8 cellular contexts compared by ENCODE assay signal in the genomic region with DNA sequence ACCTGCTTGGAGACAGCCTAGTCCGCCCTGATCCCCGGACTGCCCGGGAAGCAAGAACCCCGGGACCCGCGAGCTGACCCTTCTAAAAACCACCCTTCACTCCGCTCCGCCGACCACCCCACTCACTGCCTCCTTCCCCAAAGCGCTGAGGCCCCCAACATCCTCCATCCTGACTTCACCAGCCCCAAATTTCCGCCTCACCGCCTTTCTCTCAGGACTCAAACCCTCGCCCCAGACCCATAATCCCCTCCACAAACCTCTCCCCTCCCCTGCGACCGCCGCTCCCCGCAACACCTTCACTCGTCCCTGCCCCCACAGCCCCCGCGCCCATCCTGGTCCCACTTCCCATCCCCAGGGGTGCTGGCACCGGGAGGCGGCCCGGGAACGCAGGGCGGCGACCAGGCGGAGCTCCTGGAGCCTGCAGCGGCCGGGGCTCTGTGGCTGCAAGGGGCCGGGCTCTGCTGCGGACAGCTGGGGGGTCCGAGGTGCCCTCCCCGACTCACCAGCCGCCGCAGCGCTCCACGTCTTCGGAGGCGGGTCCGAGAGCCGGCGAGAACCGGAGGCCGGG. TPM values are rescaled to one million over a fixed set of nuclear protein-coding genes. Genes with fewer than 3 reads are reported as not detected.
DNase-seq lines count a peak whose midpoint lies in the region; ATAC-seq and TF ChIP-seq lines count a peak whose summit lies in the region.

No MANE protein-coding gene starts in this region.

- no peaks in the 10 kb centered on the region for H3K27me3 ChIP-seq in CD8-positive, alpha-beta memory T cell (ENCODE audit: insufficient read depth, low read length, poor library complexity, severe bottlenecking)
- H3K27me3 ChIP-seq in adrenal gland (no peaks in the 10 kb centered on the region), iPS-18a (ENCODE audit: control insufficient read depth, insufficient read depth, low read length) (no peaks in the 10 kb centered on the region)

- H3K9me3 ChIP-seq in CD8-positive, alpha-beta memory T cell (ENCODE audit: low read length): no peaks in the 10 kb centered on the region
- H3K9me3 ChIP-seq in adrenal gland (replicated peaks in 1 of 3): no peaks in the 10 kb centered on the region
- no peaks in the 10 kb centered on the region for H3K9me3 ChIP-seq in iPS-18a (ENCODE audit: control insufficient read depth, low read depth, low read length)

- TF ChIP-seq CTCF in adrenal gland (IDR thresholded peaks at IDR 0.05): peak in 1 of 6 experiments; percentile 8

- ATAC-seq in HG03159 (IDR thresholded peaks at IDR 0.05; ENCODE audit: unreplicated experiment): peak; percentile 2
- ATAC-seq in activated CD4-positive, CD25-positive, alpha-beta regulatory T cell treated with anti-CD3 and anti-CD28 coated beads, Interleukin-2, amount 50 U/mL, for 24 hours: no peak

- DNase-seq in CD8-positive, alpha-beta memory T cell: no peak
- DNase-seq in adrenal gland (peak in 5 of 7 donors; percentile 25 to 65 (median 44)), COR-L47 (lab: John Stamatoyannopoulos, UW) (no peak), cerebellum (ENCODE audit: low spot score) (no peak)

- intact Hi-C loops in adrenal gland (cut with DNase I): loop anchor here in 1 of 2 donors (10.0 kb wide), 1 partner anchor 73 kb away; a partner anchor contains a TSS

- H3K9ac ChIP-seq in iPS-18a (ENCODE audit: low read length): peak overlapping the region; percentile 72

- H3K9me3 Mint-ChIP-seq in CD8-positive, alpha-beta memory T cell: no peaks in the 10 kb centered on the region

- H3K4me1 ChIP-seq in CD8-positive, alpha-beta memory T cell (ENCODE audit: insufficient read depth, low read length): peaks cover 11% of the 10 kb centered on the region
- H3K4me1 ChIP-seq in adrenal gland (replicated peaks in 1 of 2): peaks cover 0 to 10% of the 10 kb centered on the region in 2 donors
- H3K4me1 ChIP-seq in iPS-18a (ENCODE audit: control insufficient read depth, low read depth, low read length): no peaks in the 10 kb centered on the region

- H3K4me1 Mint-ChIP-seq in CD8-positive, alpha-beta memory T cell: peaks cover 11 to 30% (median 23%) of the 10 kb centered on the region in 3 donors

- POLR2A ChIA-PET in CD8-positive, alpha-beta memory T cell (lab: Charles Lee): interaction anchor here (0.6 kb wide), 2 partner anchors 39 to 324 kb away, joined by 3 read pairs; no protein-coding TSS in a partner anchor

- CTCF ChIA-PET in CD8-positive, alpha-beta memory T cell (lab: Charles Lee): interaction anchor here (1.2 to 1.6 kb wide), 2 partner anchors 16 to 459 kb away, joined by 4 read pairs; no protein-coding TSS in a partner anchor

- peaks cover 0 to 4% (median 0%) of the 10 kb centered on the region in 3 donors for H3K36me3 Mint-ChIP-seq in CD8-positive, alpha-beta memory T cell

- peak overlapping the region; percentile 68 for H3K27ac ChIP-seq in CD8-positive, alpha-beta memory T cell (ENCODE audit: low read depth, low read length)
- H3K27ac ChIP-seq in adrenal gland (peak overlapping the region in 4 of 5 donors; percentile 16 to 81 (median 78)), iPS-18a (ENCODE audit: low read length) (no peak overlapping the region), skin epidermis (peak overlapping the region; percentile 45 to 89 (median 80))

- peak; percentile 47 to 55 for TF ChIP-seq POLR2A in adrenal gland (IDR thresholded peaks at IDR 0.05)

- WGBS in adrenal gland, 4 donors: 1 to 3% (median 1%) methylated on average over 21 to 44 of the region's 44 CpGs

- H3K27me3 Mint-ChIP-seq in CD8-positive, alpha-beta memory T cell: no peaks in the 10 kb centered on the region

- peak overlapping the region; percentile 83 to 96 (median 90) for H3K4me3 Mint-ChIP-seq in CD8-positive, alpha-beta memory T cell

- H3K4me3 ChIP-seq in CD8-positive, alpha-beta memory T cell (ENCODE audit: low read length): peak overlapping the region; percentile 71
- H3K4me3 ChIP-seq in adrenal gland (peak overlapping the region; percentile 83 to 99 (median 94)), iPS-18a (ENCODE audit: low read length) (peak overlapping the region; percentile 88), skin epidermis (peak overlapping the region; percentile 59 to 98 (median 88))

- H3K36me3 ChIP-seq in CD8-positive, alpha-beta memory T cell (ENCODE audit: insufficient read depth, low read length): no peaks in the 10 kb centered on the region
- H3K36me3 ChIP-seq in adrenal gland (replicated peaks in 1 of 2) (no peaks in the 10 kb centered on the region), iPS-18a (ENCODE audit: control insufficient read depth, low read depth, low read length) (no peaks in the 10 kb centered on the region)

- peak overlapping the region; percentile 1 to 91 (median 80) for H3K27ac Mint-ChIP-seq in CD8-positive, alpha-beta memory T cell

RNA-seq across cellular contexts. Expression of a gene that starts 0.3 kb away (rescaled TPM):
- total RNA-seq in CD8-positive, alpha-beta memory T cell: 10 to 100 TPM in 1 of 2 experiments, 1 to 10 TPM in 1; 9.1 to 12.3 TPM
- 8.1 TPM for polyA plus RNA-seq in CD8-positive, alpha-beta memory T cell
- 10 to 100 TPM; 15.6 to 32.9 (median 24.1) TPM for total RNA-seq in adrenal gland
- polyA plus RNA-seq in adrenal gland: 10 to 100 TPM; 10.7 to 34.8 (median 20.5) TPM
- 25.1 TPM for total RNA-seq in cerebellum

Comparison
In these comparisons a context has a peak if more than half of its experiments do, and no peak if none do; other contexts are left out.
1. DNase-seq: peak in adrenal gland (5 of 7); none in CD8-positive, alpha-beta memory T cell (0 of 5), COR-L47 (single experiment) and cerebellum (single experiment).
2. Peak in every context shown above with its lines, with median percentiles within 50 percentile points of each other: H3K4me3 ChIP-seq.